ENCODE assay signal across 14 cellular contexts in genomic region chr7:76352193-76352592, GRCh38. TPM values are rescaled to one million over a fixed set of nuclear protein-coding genes. Genes with fewer than 3 reads are reported as not detected.
DNase-seq lines count a peak whose midpoint lies in the region; ATAC-seq, FAIRE-seq and TF ChIP-seq lines count a peak whose summit lies in the region.
"Had no signal": no experiment of that assay in that cellular context is flagged by ENCODE, and none has a peak within 500 bp of the region (broad histone marks: within the 10 kb centered on the region; RNA-seq: fewer than 3 reads in every experiment).

No MANE protein-coding gene starts in this region.

- H3K27ac Mint-ChIP-seq in activated naive CD8-positive, alpha-beta T cell treated with anti-CD3 and anti-CD28 coated beads for 36 hours, result peak overlapping the region; percentile 16
- H3K27ac Mint-ChIP-seq in memory B cell, result peak overlapping the region; percentile 58

- H3K27me3 Mint-ChIP-seq in activated naive CD8-positive, alpha-beta T cell treated with anti-CD3 and anti-CD28 coated beads for 36 hours, result no peaks in the 10 kb centered on the region
- no peaks in the 10 kb centered on the region for H3K27me3 Mint-ChIP-seq in memory B cell
- H3K27me3 Mint-ChIP-seq: naive B cell had no signal

- no peak for TF ChIP-seq CTCF in 22Rv1 (IDR thresholded peaks at IDR 0.05)

- ATAC-seq in memory B cell (ENCODE audit: low read depth), result no peak

- H3K9me3 Mint-ChIP-seq in activated naive CD8-positive, alpha-beta T cell treated with anti-CD3 and anti-CD28 coated beads for 36 hours, result peaks cover 3% of the 10 kb centered on the region
- no peaks in the 10 kb centered on the region for H3K9me3 Mint-ChIP-seq in memory B cell
- H3K9me3 Mint-ChIP-seq: naive B cell had no signal

- H3K4me1 Mint-ChIP-seq in activated naive CD8-positive, alpha-beta T cell treated with anti-CD3 and anti-CD28 coated beads for 36 hours, result peaks cover 65% of the 10 kb centered on the region
- H3K4me1 Mint-ChIP-seq in memory B cell, result peaks cover 34% of the 10 kb centered on the region

- H3K36me3 Mint-ChIP-seq in activated naive CD8-positive, alpha-beta T cell treated with anti-CD3 and anti-CD28 coated beads for 36 hours, result peaks cover 75% of the 10 kb centered on the region
- peaks cover 21% of the 10 kb centered on the region for H3K36me3 Mint-ChIP-seq in memory B cell

- TF ChIP-seq POLR2A in GM12891 (IDR thresholded peaks at IDR 0.05; ENCODE audit: low read depth, low read length), result no peak

- no peak overlapping the region for H3K4me3 Mint-ChIP-seq in activated naive CD8-positive, alpha-beta T cell treated with anti-CD3 and anti-CD28 coated beads for 36 hours
- H3K4me3 Mint-ChIP-seq in memory B cell, result peak overlapping the region; percentile 22
- H3K4me3 Mint-ChIP-seq: naive B cell had no signal

- no peak for FAIRE-seq in GM12891 (lab: Jason Lieb, UNC)
- FAIRE-seq: RCC 7860 had no signal

- peak overlapping the region; percentile 10; the same call in 1 of the 2 replicates for H3K27ac ChIP-seq in 22Rv1

- DNase-seq in EL (peak; percentile 36), memory B cell (ENCODE audit: low spot score in 2 of 2) (no peak), T-helper 2 cell (no peak), NCI-H69 (lab: John Stamatoyannopoulos, UW) (no peak), GM12891 (ENCODE audit: insufficient read length, low spot score) (no peak), cerebellar nuclear complex (lab: John Stamatoyannopoulos, UW) (no peak)
- no peak for DNase-seq in activated naive CD8-positive, alpha-beta T cell treated with anti-CD3 and anti-CD28 coated beads for 36 hours
- DNase-seq: central memory CD4-positive, alpha-beta T cell; erythroblast; naive B cell; NCI-H2227 treated with DMSO at 0.1 percent for 48 hours; T1000 had no signal

TF ChIP-seq in GM12891, 5 proteins besides CTCF, POLR2A, EP300 and RAD21:
- no peak for TF ChIP-seq POU2F2 (IDR thresholded peaks at IDR 0.05; ENCODE audit: low read depth, low read length)
- no peak for TF ChIP-seq SPI1 (IDR thresholded peaks at IDR 0.05; ENCODE audit: low read depth, low read length)
- TF ChIP-seq PAX5 (IDR thresholded peaks at IDR 0.05; ENCODE audit: insufficient read depth, low read length, severe bottlenecking), result no peak
- no peak for TF ChIP-seq TAF1 (IDR thresholded peaks at IDR 0.05; ENCODE audit: low read depth, low read length)
- TF ChIP-seq POLR2AphosphoS5 (IDR thresholded peaks at IDR 0.05; ENCODE audit: low read depth, low read length), result no peak

RNA-seq across cellular contexts. Expression of gene YWHAG, which starts 6.6 kb away (rescaled TPM):
- 100 to 1,000 TPM; 155 to 157 TPM for total RNA-seq in activated naive CD8-positive, alpha-beta T cell treated with anti-CD3 and anti-CD28 coated beads for 36 hours
- polyA plus RNA-seq in GM12891 (2012; ENCODE audit: low read depth, missing spikeins), result 72.3 TPM

RNA-seq across cellular contexts. Expression of gene HSPB1, which starts 49.7 kb away (rescaled TPM):
- total RNA-seq in activated naive CD8-positive, alpha-beta T cell treated with anti-CD3 and anti-CD28 coated beads for 36 hours, result 100 to 1,000 TPM in 1 of 2 experiments, 10 to 100 TPM in 1; 96.7 to 102 TPM
- polyA plus RNA-seq in GM12891 (2012; ENCODE audit: low read depth, missing spikeins), result 320 TPM

RNA-seq across cellular contexts. Expression of gene SSC4D, which starts 57.3 kb away (rescaled TPM):
- total RNA-seq in activated naive CD8-positive, alpha-beta T cell treated with anti-CD3 and anti-CD28 coated beads for 36 hours, result under 1 TPM; 0.37 to 0.40 TPM
- 0.41 TPM for polyA plus RNA-seq in GM12891 (2012; ENCODE audit: low read depth, missing spikeins)
